14 cellular contexts compared by ENCODE assay signal in the genomic region with DNA sequence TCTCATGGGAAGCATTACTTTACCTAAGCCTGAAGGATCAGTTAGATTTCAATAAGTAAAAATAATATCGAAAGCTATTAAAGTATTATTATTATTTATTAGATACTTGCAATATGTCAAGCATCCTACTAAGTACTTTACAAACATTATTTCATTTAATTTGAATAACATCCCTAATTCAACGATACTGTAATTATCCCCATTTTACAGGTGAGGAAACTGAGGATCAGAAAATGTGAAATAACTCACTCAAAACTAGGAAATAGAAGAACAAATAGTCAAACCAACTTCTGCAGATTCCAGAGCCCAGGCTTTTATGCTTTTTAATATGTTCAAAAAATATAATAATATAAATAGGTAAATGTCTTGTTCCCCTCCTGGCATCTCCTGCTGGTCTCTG. TPM values are rescaled to one million over a fixed set of nuclear protein-coding genes. Genes with fewer than 3 reads are reported as not detected.
DNase-seq lines count a peak whose midpoint lies in the region; ATAC-seq, FAIRE-seq and TF ChIP-seq lines count a peak whose summit lies in the region.
"Had no signal": no experiment of that assay in that cellular context is flagged by ENCODE, and none has a peak within 500 bp of the region (broad histone marks: within the 10 kb centered on the region; RNA-seq: fewer than 3 reads in every experiment).

No MANE protein-coding gene starts in this region.

- H3K36me3 ChIP-seq in CD4-positive, CD25-positive, alpha-beta regulatory T cell (ENCODE audit: control insufficient read depth, insufficient read depth, low read length): no peaks in the 10 kb centered on the region
- H3K36me3 ChIP-seq in OCI-LY1 (ENCODE audit: insufficient read depth, low read length): no peaks in the 10 kb centered on the region
- H3K36me3 ChIP-seq in pancreas: no peaks in the 10 kb centered on the region
- H3K36me3 ChIP-seq: heart left ventricle had no signal

- intact Hi-C loops in dendritic cell treated with granulocyte-macrophage colony-stimulating factor and Interleukin-4, amounts not matched to agents 40 ng/mL and 50 ng/mL, for 4 days (cut with micrococcal nuclease): no loop called here
- intact Hi-C loops in pancreas (cut with DNase I): loop anchor here in 1 of 3 donors (10.0 kb wide), 1 partner anchor 57 kb away; no protein-coding TSS in a partner anchor
- intact Hi-C loops in Right ventricle myocardium inferior (cut with DNase I): no loop called here

- no peak overlapping the region for H2AFZ ChIP-seq in OCI-LY1 (ENCODE audit: low read length)

- DNase-seq in CD4-positive, CD25-positive, alpha-beta regulatory T cell: no peak
- DNase-seq in pancreas (no peak), COLO668 (lab: John Stamatoyannopoulos, UW; ENCODE audit: unreplicated experiment) (no peak), Right ventricle myocardium inferior (ENCODE audit: missing footprints) (no peak), iPS-NIHi11 (ENCODE audit: low spot score) (no peak), NCI-H82 (lab: John Stamatoyannopoulos, UW) (no peak)
- DNase-seq: GF-D8, heart left ventricle, HFFc6, NCI-H1436, NCI-H526 had no signal

- peak overlapping the region; percentile 66; the same call in 1 of the 2 replicates for H3K4me2 ChIP-seq in OCI-LY1 (ENCODE audit: low read length)

- H4K20me1 ChIP-seq in OCI-LY1 (ENCODE audit: insufficient read depth, low read length): no peaks in the 10 kb centered on the region

- peaks cover 9% of the 10 kb centered on the region; the same call in 1 of the 2 replicates for H3F3A ChIP-seq in OCI-LY1 (ENCODE audit: insufficient read depth, low read length)

- H3K9me3 Mint-ChIP-seq in CD4-positive, CD25-positive, alpha-beta regulatory T cell: no peaks in the 10 kb centered on the region
- H3K9me3 Mint-ChIP-seq in dendritic cell treated with granulocyte-macrophage colony-stimulating factor and Interleukin-4, amounts not matched to agents 40 ng/mL and 50 ng/mL, for 4 days: no peaks in the 10 kb centered on the region
- H3K9me3 Mint-ChIP-seq: HFFc6 had no signal

- peak overlapping the region in 3 of 4 donors; percentile 46 to 67 (median 66) for H3K4me3 Mint-ChIP-seq in CD4-positive, CD25-positive, alpha-beta regulatory T cell
- H3K4me3 Mint-ChIP-seq in dendritic cell treated with granulocyte-macrophage colony-stimulating factor and Interleukin-4, amounts not matched to agents 40 ng/mL and 50 ng/mL, for 4 days: no peak overlapping the region
- H3K4me3 Mint-ChIP-seq: HFFc6 had no signal

- peak overlapping the region; percentile 39 for H3K4me3 ChIP-seq in CD4-positive, CD25-positive, alpha-beta regulatory T cell (ENCODE audit: low read depth, low read length)
- H3K4me3 ChIP-seq in OCI-LY1 (ENCODE audit: low read depth, low read length, poor library complexity, severe bottlenecking): no peak overlapping the region
- H3K4me3 ChIP-seq in pancreas: no peak overlapping the region
- H3K4me3 ChIP-seq: heart left ventricle had no signal

- no peaks in the 10 kb centered on the region for H3K36me3 Mint-ChIP-seq in CD4-positive, CD25-positive, alpha-beta regulatory T cell
- no peaks in the 10 kb centered on the region for H3K36me3 Mint-ChIP-seq in dendritic cell treated with granulocyte-macrophage colony-stimulating factor and Interleukin-4, amounts not matched to agents 40 ng/mL and 50 ng/mL, for 4 days (ENCODE audit: low read depth)

- no peak for ATAC-seq in CD4-positive, CD25-positive, alpha-beta regulatory T cell (ENCODE audit: low read depth in 2 of 2)
- ATAC-seq in pancreas (no peak), Right ventricle myocardium inferior (no peak)
- ATAC-seq: heart left ventricle had no signal

- no peaks in the 10 kb centered on the region for H3K27me3 Mint-ChIP-seq in CD4-positive, CD25-positive, alpha-beta regulatory T cell
- H3K27me3 Mint-ChIP-seq in dendritic cell treated with granulocyte-macrophage colony-stimulating factor and Interleukin-4, amounts not matched to agents 40 ng/mL and 50 ng/mL, for 4 days: no peaks in the 10 kb centered on the region

- FAIRE-seq in pancreas (lab: Jason Lieb, UNC): no peak

- TF ChIP-seq CTCF in OCI-LY1 (IDR thresholded peaks at IDR 0.05; ENCODE audit: low read length): no peak
- TF ChIP-seq CTCF in pancreas (IDR thresholded peaks at IDR 0.05): no peak

- H3K4me1 Mint-ChIP-seq in CD4-positive, CD25-positive, alpha-beta regulatory T cell: peaks cover 44 to 92% (median 75%) of the 10 kb centered on the region in 4 donors
- peaks cover 83% of the 10 kb centered on the region for H3K4me1 Mint-ChIP-seq in dendritic cell treated with granulocyte-macrophage colony-stimulating factor and Interleukin-4, amounts not matched to agents 40 ng/mL and 50 ng/mL, for 4 days (ENCODE audit: low read depth)

- H3K4me1 ChIP-seq in CD4-positive, CD25-positive, alpha-beta regulatory T cell (ENCODE audit: control insufficient read depth, insufficient read depth, low read length, poor library complexity, severe bottlenecking): peaks cover 95% of the 10 kb centered on the region
- H3K4me1 ChIP-seq in OCI-LY1 (ENCODE audit: insufficient read depth, low read length, severe bottlenecking): peaks cover 90% of the 10 kb centered on the region
- H3K4me1 ChIP-seq in pancreas: peaks cover 44 to 73% (median 61%) of the 10 kb centered on the region in 3 donors

- no peaks in the 10 kb centered on the region for H3K27me3 ChIP-seq in CD4-positive, CD25-positive, alpha-beta regulatory T cell (ENCODE audit: control insufficient read depth, insufficient read depth, low read length)
- H3K27me3 ChIP-seq in OCI-LY1 (ENCODE audit: insufficient read depth, low read length) (no peaks in the 10 kb centered on the region), pancreas (no peaks in the 10 kb centered on the region)
- H3K27me3 ChIP-seq: heart left ventricle had no signal

- no peaks in the 10 kb centered on the region for H3K9me3 ChIP-seq in CD4-positive, CD25-positive, alpha-beta regulatory T cell (ENCODE audit: control insufficient read depth in 2 of 2, low read length in 2 of 2)
- H3K9me3 ChIP-seq in OCI-LY1 (ENCODE audit: low read length) (no peaks in the 10 kb centered on the region), pancreas (no peaks in the 10 kb centered on the region)
- H3K9me3 ChIP-seq: heart left ventricle had no signal

- H3K27ac ChIP-seq in CD4-positive, CD25-positive, alpha-beta regulatory T cell (ENCODE audit: insufficient read depth, low read length, poor library complexity, severe bottlenecking): peak overlapping the region; percentile 97
- peak overlapping the region; percentile 99 for H3K27ac ChIP-seq in OCI-LY1 (ENCODE audit: low read depth, low read length, poor library complexity, severe bottlenecking)
- H3K27ac ChIP-seq in pancreas: peak overlapping the region; percentile 65 to 90 (median 81)
- H3K27ac ChIP-seq: C4-2B had no signal

- H3K9ac ChIP-seq in OCI-LY1 (ENCODE audit: low read length): peak overlapping the region; percentile 66

- no peaks in the 10 kb centered on the region for H3K79me2 ChIP-seq in OCI-LY1 (ENCODE audit: insufficient read depth, low read length)

- no peaks in the 10 kb centered on the region for H3K9me2 ChIP-seq in OCI-LY1 (ENCODE audit: low read depth, low read length)

- H3K27ac Mint-ChIP-seq in CD4-positive, CD25-positive, alpha-beta regulatory T cell: peak overlapping the region; percentile 93 to 99 (median 97)
- peak overlapping the region; percentile 99 for H3K27ac Mint-ChIP-seq in dendritic cell treated with granulocyte-macrophage colony-stimulating factor and Interleukin-4, amounts not matched to agents 40 ng/mL and 50 ng/mL, for 4 days
- H3K27ac Mint-ChIP-seq: HFFc6 had no signal

- 95% methylated on average over 2 of the region's 2 CpGs for WGBS in pancreas, 2 donors

RNA-seq across cellular contexts. Expression of a gene that starts 10.3 kb away (rescaled TPM):
- total RNA-seq in CD4-positive, CD25-positive, alpha-beta regulatory T cell: 213 TPM
- polyA plus RNA-seq in CD4-positive, CD25-positive, alpha-beta regulatory T cell: 100 to 1,000 TPM; 167 to 224 (median 195) TPM
- total RNA-seq in pancreas: 100 to 1,000 TPM; 323 to 679 (median 523) TPM
- 100 to 1,000 TPM; 283 to 352 TPM for polyA plus RNA-seq in pancreas
- 71.6 TPM for total RNA-seq in Right ventricle myocardium inferior

RNA-seq across cellular contexts. Expression of a gene that starts 57.5 kb away (rescaled TPM):
- 42.3 TPM for total RNA-seq in CD4-positive, CD25-positive, alpha-beta regulatory T cell
- polyA plus RNA-seq in CD4-positive, CD25-positive, alpha-beta regulatory T cell: 10 to 100 TPM; 34.1 to 39.8 (median 36.8) TPM
- total RNA-seq in pancreas (10 to 100 TPM in 1 of 6 donors, 1 to 10 TPM in 5; 4.2 to 12.4 (median 6.8) TPM), Right ventricle myocardium inferior (19.0 TPM)
- polyA plus RNA-seq in pancreas: 10 to 100 TPM; 15.0 to 21.1 TPM

RNA-seq across cellular contexts. Expression of a gene that starts 57.9 kb away (rescaled TPM):
- 91.3 TPM for total RNA-seq in CD4-positive, CD25-positive, alpha-beta regulatory T cell
- polyA plus RNA-seq in CD4-positive, CD25-positive, alpha-beta regulatory T cell: 10 to 100 TPM; 62.1 to 68.0 (median 64.1) TPM
- 10 to 100 TPM; 22.2 to 39.8 (median 26.4) TPM for total RNA-seq in pancreas
- 10 to 100 TPM in 1 of 2 donors, 1 to 10 TPM in 1; 8.4 to 14.3 TPM for polyA plus RNA-seq in pancreas
- total RNA-seq in Right ventricle myocardium inferior: 44.2 TPM
